Comparison of ENCODE assay signal across 24 cellular contexts in the genomic region with DNA sequence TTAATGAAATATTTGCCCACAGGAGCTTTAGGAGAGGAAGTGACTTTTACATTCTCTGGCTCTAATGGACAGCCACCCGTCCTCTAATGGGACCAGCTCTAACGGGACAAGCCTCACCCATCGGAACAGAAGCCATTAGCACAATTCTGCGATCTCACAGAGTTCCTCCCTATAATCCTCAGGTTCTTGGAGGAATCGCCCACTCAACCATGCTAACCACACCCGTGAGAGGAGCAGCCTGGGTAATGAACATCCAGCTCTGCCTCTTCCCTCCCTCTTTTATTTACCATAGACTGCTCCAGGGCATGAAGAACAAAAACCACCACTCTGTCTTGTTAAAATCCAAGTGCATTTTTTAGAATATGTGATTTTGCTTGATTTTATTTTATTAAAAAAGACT.
"Had no signal": no experiment of that assay in that cellular context is flagged by ENCODE, and none has a peak within 500 bp of the region (broad histone marks: within the 10 kb centered on the region; RNA-seq: fewer than 3 reads in every experiment).

No MANE protein-coding gene starts in this region.

- H3K4me3 Mint-ChIP-seq: activated naive CD4-positive, alpha-beta T cell treated with anti-CD3 and anti-CD28 coated beads for 36 hours; dendritic cell treated with granulocyte-macrophage colony-stimulating factor and Interleukin-4, amounts not matched to agents 40 ng/mL and 50 ng/mL, for 4 days; immature natural killer cell; naive thymus-derived CD4-positive, alpha-beta T cell; T-helper 2 cell treated with Interferon-gamma antibody and Interleukin-4, amounts not matched to agents 5 μg/mL and 100 μg/mL, for 36 hours had no signal

- H3K27me3 Mint-ChIP-seq: dendritic cell treated with granulocyte-macrophage colony-stimulating factor and Interleukin-4, amounts not matched to agents 40 ng/mL and 50 ng/mL, for 4 days; naive thymus-derived CD4-positive, alpha-beta T cell had no signal

- H3K4me3 ChIP-seq: body of pancreas, cardiac muscle cell, lung, testis, uterus had no signal

- DNase-seq: activated CD4-positive, alpha-beta T cell treated with anti-CD3 and anti-CD28 coated beads, Interleukin-2, amount 50 U/mL, for 1 hour; activated CD4-positive, CD25-positive, alpha-beta regulatory T cell treated with anti-CD3 and anti-CD28 coated beads, Interleukin-2, amount 50 U/mL, for 72 hours; activated naive CD4-positive, alpha-beta T cell treated with anti-CD3 and anti-CD28 coated beads for 36 hours; body of pancreas; effector CD4-positive, alpha-beta T cell; erythroblast; foreskin fibroblast; immature natural killer cell; naive thymus-derived CD4-positive, alpha-beta T cell; occipital lobe; retina; stimulated activated CD4-positive, alpha-beta T cell treated with anti-CD3 and anti-CD28 coated beads, Interleukin-2, amount 100 ng/mL, for 48 hours; stimulated activated CD8-positive, alpha-beta memory T cell treated with anti-CD3 and anti-CD28 coated beads, Interleukin-4, amount 100 ng/mL, for 48 hours; stimulated activated naive CD4-positive, alpha-beta T cell; testis; trophoblast cell; uterus had no signal

- H3K27ac Mint-ChIP-seq: dendritic cell treated with granulocyte-macrophage colony-stimulating factor and Interleukin-4, amounts not matched to agents 40 ng/mL and 50 ng/mL, for 4 days; T-helper 2 cell treated with Interferon-gamma antibody and Interleukin-4, amounts not matched to agents 5 μg/mL and 100 μg/mL, for 36 hours had no signal

- ATAC-seq: body of pancreas; left lobe of liver; naive thymus-derived CD4-positive, alpha-beta T cell had no signal

- H3K27me3 ChIP-seq: body of pancreas, cardiac muscle cell, testis, uterus had no signal

- H3K36me3 ChIP-seq: uterus had no signal

- H3K27ac ChIP-seq: body of pancreas, cardiac muscle cell, testis, uterus, VCaP had no signal

- H3K9me3 ChIP-seq: body of pancreas, testis, uterus had no signal

- H3K9me3 Mint-ChIP-seq: activated naive CD4-positive, alpha-beta T cell treated with anti-CD3 and anti-CD28 coated beads for 36 hours; dendritic cell treated with granulocyte-macrophage colony-stimulating factor and Interleukin-4, amounts not matched to agents 40 ng/mL and 50 ng/mL, for 4 days; immature natural killer cell; naive thymus-derived CD4-positive, alpha-beta T cell; neural crest cell; T-helper 2 cell treated with Interferon-gamma antibody and Interleukin-4, amounts not matched to agents 5 μg/mL and 100 μg/mL, for 36 hours had no signal
